Comparison of ENCODE assay signal across 25 cellular contexts in the genomic region with DNA sequence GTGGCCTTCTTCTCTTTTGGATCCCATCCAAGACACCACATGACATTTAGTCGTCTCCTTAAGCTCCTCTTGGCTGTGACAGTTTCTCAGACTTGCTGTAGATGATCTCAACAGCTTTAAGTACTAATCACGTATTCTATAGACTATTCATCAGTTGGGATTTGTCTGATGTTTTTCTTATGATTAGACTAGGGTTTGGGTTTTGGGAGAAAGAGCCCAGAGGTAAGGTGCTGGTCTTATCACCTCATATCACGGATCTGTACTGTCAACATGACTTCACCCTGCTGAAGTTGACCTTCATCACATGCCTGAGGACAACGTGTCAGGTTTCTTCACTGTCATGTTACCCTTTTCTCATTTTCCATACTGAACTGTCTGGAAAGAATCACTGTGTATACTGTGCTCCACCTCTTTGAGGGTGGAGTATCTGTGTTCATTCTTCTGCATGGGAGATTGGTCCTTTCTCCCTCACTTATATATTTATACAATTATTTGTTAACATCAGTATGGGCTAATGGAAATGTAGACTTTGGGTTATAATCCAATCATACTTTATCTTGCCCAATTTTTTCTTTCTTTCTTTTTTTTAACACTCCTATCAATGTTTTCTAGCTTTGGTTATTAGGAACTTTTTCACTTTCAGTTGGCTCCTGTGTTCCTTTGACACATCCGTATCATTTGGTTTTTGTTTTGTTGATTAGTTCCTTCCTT. TPM values are rescaled to one million over a fixed set of nuclear protein-coding genes. Genes with fewer than 3 reads are reported as not detected.
DNase-seq lines count a peak whose midpoint lies in the region; ATAC-seq and TF ChIP-seq lines count a peak whose summit lies in the region.
"Had no signal": no experiment of that assay in that cellular context is flagged by ENCODE, and none has a peak within 500 bp of the region (broad histone marks: within the 10 kb centered on the region; RNA-seq: fewer than 3 reads in every experiment).

No MANE protein-coding gene starts in this region.

- no peak overlapping the region for H3K27ac Mint-ChIP-seq in stimulated activated naive CD8-positive, alpha-beta T cell treated with anti-CD3 and anti-CD28 coated beads, Interleukin-15, amount 100 ng/mL, for 72 hours
- H3K27ac Mint-ChIP-seq in central memory CD8-positive, alpha-beta T cell (ENCODE audit: low read depth), result peak overlapping the region; percentile 49
- H3K27ac Mint-ChIP-seq in CD14-positive monocyte, result no peak overlapping the region
- H3K27ac Mint-ChIP-seq: activated naive CD8-positive, alpha-beta T cell had no signal

- DNase-seq in DMS79 treated with DMSO at 0.1 percent for 48 hours (lab: John Stamatoyannopoulos, UW) (peak; percentile 0), DMS79 (lab: John Stamatoyannopoulos, UW) (no peak), CD14-positive monocyte (ENCODE audit: low spot score) (no peak), GM13976 (ENCODE audit: low spot score) (no peak)
- DNase-seq in stimulated activated naive CD8-positive, alpha-beta T cell treated with anti-CD3 and anti-CD28 coated beads, Interleukin-15, Interleukin-2, amounts not matched to agents 100 U/mL and 50 U/mL, for 24 hours, result no peak
- no peak for DNase-seq in stimulated activated naive CD8-positive, alpha-beta T cell treated with anti-CD3 and anti-CD28 coated beads, Interleukin-15, amount 100 ng/mL, for 72 hours
- DNase-seq in central memory CD8-positive, alpha-beta T cell (ENCODE audit: low spot score in 2 of 2), result no peak
- DNase-seq in stimulated activated CD4-positive, alpha-beta T cell treated with anti-CD3 and anti-CD28 coated beads, Interleukin-12 subunit alpha, Interleukin-12 subunit beta, amount 100 ng/mL, for 4 hours, result no peak
- DNase-seq: activated CD8-positive, alpha-beta memory T cell treated with anti-CD3 and anti-CD28 coated beads, Interleukin-2, amount 50 U/mL, for 4 hours; cortex of kidney; foreskin keratinocyte; GOT3; heart right ventricle; mucosa of descending colon; NCI-H1694; NCI-H524; retina; SHP77 treated with DMSO at 0.1 percent for 48 hours; stimulated activated CD4-positive, alpha-beta T cell treated with anti-CD3 and anti-CD28 coated beads, Interleukin-1b, Interleukin-23, amount 100 ng/mL, for 48 hours; stimulated activated CD8-positive, alpha-beta memory T cell treated with anti-CD3 and anti-CD28 coated beads, Interleukin-4, amount 100 ng/mL, for 48 hours had no signal

- no peak for TF ChIP-seq CTCF in CD14-positive monocyte (IDR thresholded peaks at IDR 0.05)
- no peak for TF ChIP-seq CTCF in GM13976 (IDR thresholded peaks at IDR 0.05; ENCODE audit: borderline replicate concordance, control extremely low read depth, extremely low read depth, insufficient read depth, missing control alignments)

- intact Hi-C loops in CD14-positive monocyte (cut with micrococcal nuclease), result no loop called here

- H3K4me1 Mint-ChIP-seq in stimulated activated naive CD8-positive, alpha-beta T cell treated with anti-CD3 and anti-CD28 coated beads, Interleukin-15, amount 100 ng/mL, for 72 hours, result peaks cover 29% of the 10 kb centered on the region
- peaks cover 34% of the 10 kb centered on the region for H3K4me1 Mint-ChIP-seq in central memory CD8-positive, alpha-beta T cell
- peaks cover 19% of the 10 kb centered on the region for H3K4me1 Mint-ChIP-seq in CD14-positive monocyte

- no peak overlapping the region for H3K4me3 Mint-ChIP-seq in stimulated activated naive CD8-positive, alpha-beta T cell treated with anti-CD3 and anti-CD28 coated beads, Interleukin-15, amount 100 ng/mL, for 72 hours
- H3K4me3 Mint-ChIP-seq in central memory CD8-positive, alpha-beta T cell, result no peak overlapping the region
- no peak overlapping the region for H3K4me3 Mint-ChIP-seq in CD14-positive monocyte
- H3K4me3 Mint-ChIP-seq: activated naive CD8-positive, alpha-beta T cell had no signal

- H3K27me3 Mint-ChIP-seq in stimulated activated naive CD8-positive, alpha-beta T cell treated with anti-CD3 and anti-CD28 coated beads, Interleukin-15, amount 100 ng/mL, for 72 hours, result no peaks in the 10 kb centered on the region
- no peaks in the 10 kb centered on the region for H3K27me3 Mint-ChIP-seq in central memory CD8-positive, alpha-beta T cell
- peaks cover 0 to 8% (median 8%) of the 10 kb centered on the region in 3 donors for H3K27me3 Mint-ChIP-seq in CD14-positive monocyte (ENCODE audit: low read depth in 3 of 3)
- H3K27me3 Mint-ChIP-seq: natural killer cell treated with Interleukin-12 subunit alpha and Interleukin-12 subunit beta and Interleukin-15 and Interleukin-18, amount 100 ng/mL, for 72 hours had no signal

- ATAC-seq in stimulated activated naive CD8-positive, alpha-beta T cell treated with anti-CD3 and anti-CD28 coated beads, Interleukin-15, Interleukin-2, amounts not matched to agents 100 U/mL and 50 U/mL, for 24 hours, result peak; percentile 47
- ATAC-seq in stimulated activated naive CD8-positive, alpha-beta T cell treated with anti-CD3 and anti-CD28 coated beads, Interleukin-15, amount 100 ng/mL, for 72 hours, result no peak
- no peak for ATAC-seq in central memory CD8-positive, alpha-beta T cell (replicated peaks; ENCODE audit: extremely low read depth, poor library complexity, severe bottlenecking)
- ATAC-seq: esophagus mucosa, foreskin keratinocyte, heart right ventricle, mucosa of descending colon, Panc1 had no signal

- H3K9me3 Mint-ChIP-seq in stimulated activated naive CD8-positive, alpha-beta T cell treated with anti-CD3 and anti-CD28 coated beads, Interleukin-15, amount 100 ng/mL, for 72 hours, result no peaks in the 10 kb centered on the region
- peaks cover 6% of the 10 kb centered on the region for H3K9me3 Mint-ChIP-seq in central memory CD8-positive, alpha-beta T cell
- peaks cover 0 to 8% (median 2%) of the 10 kb centered on the region in 7 donors for H3K9me3 Mint-ChIP-seq in CD14-positive monocyte
- H3K9me3 Mint-ChIP-seq: natural killer cell treated with Interleukin-12 subunit alpha and Interleukin-12 subunit beta and Interleukin-15 and Interleukin-18, amount 100 ng/mL, for 72 hours had no signal

- in situ Hi-C loops in GM13976 (cut with MboI; ENCODE audit: low sequenced_read_pairs, unreplicated experiment), result no loop called here

- peaks cover 12% of the 10 kb centered on the region for H3K36me3 Mint-ChIP-seq in central memory CD8-positive, alpha-beta T cell (ENCODE audit: insufficient read depth)
- H3K36me3 Mint-ChIP-seq in CD14-positive monocyte, result peaks cover 3 to 4% of the 10 kb centered on the region in 2 donors

RNA-seq across cellular contexts. Expression of a gene that starts 6.4 kb away (rescaled TPM):
- polyA plus RNA-seq in CD14-positive monocyte, result not detected
- polyA plus RNA-seq: cardiac muscle cell had no signal

RNA-seq across cellular contexts. Expression of a gene that starts 33.7 kb away (rescaled TPM):
- 1 to 10 TPM; 6.8 to 7.3 TPM for polyA plus RNA-seq in CD14-positive monocyte
